ENCODE assay signal across 14 cellular contexts in genomic region chr21:20639026-20639425, GRCh38.
"Had no signal": no experiment of that assay in that cellular context is flagged by ENCODE, and none has a peak within 500 bp of the region (broad histone marks: within the 10 kb centered on the region; RNA-seq: fewer than 3 reads in every experiment).

No MANE protein-coding gene starts in this region.

- H3K36me3 Mint-ChIP-seq: activated naive CD4-positive, alpha-beta T cell treated with anti-CD3 and anti-CD28 coated beads, Interleukin-2, amount 50 U/mL, for 24 hours; naive thymus-derived CD4-positive, alpha-beta T cell had no signal

- H3K27ac Mint-ChIP-seq: activated naive CD4-positive, alpha-beta T cell treated with anti-CD3 and anti-CD28 coated beads, Interleukin-2, amount 50 U/mL, for 24 hours; naive thymus-derived CD4-positive, alpha-beta T cell had no signal

- ATAC-seq: left cardiac atrium; naive thymus-derived CD4-positive, alpha-beta T cell; right lobe of liver had no signal

- H3K4me3 ChIP-seq: adrenal gland, hepatocyte, right lobe of liver, smooth muscle cell, testis, upper lobe of left lung had no signal

- H3K27ac ChIP-seq: adrenal gland, hepatocyte, right lobe of liver, testis, upper lobe of left lung had no signal

- DNase-seq: activated CD4-positive, alpha-beta T cell treated with anti-CD3 and anti-CD28 coated beads, Interleukin-2, amount 50 U/mL, for 48 hours; activated gamma-delta T cell; adrenal gland; erythroblast; left cardiac atrium; mesendoderm; naive thymus-derived CD4-positive, alpha-beta T cell; right lobe of liver; stimulated activated CD4-positive, alpha-beta T cell treated with anti-CD3 and anti-CD28 coated beads, Interleukin-4, amount 100 ng/mL, for 1 hour; testis; upper lobe of left lung had no signal
